ENCODE assay signal across 13 cellular contexts in the genomic region with DNA sequence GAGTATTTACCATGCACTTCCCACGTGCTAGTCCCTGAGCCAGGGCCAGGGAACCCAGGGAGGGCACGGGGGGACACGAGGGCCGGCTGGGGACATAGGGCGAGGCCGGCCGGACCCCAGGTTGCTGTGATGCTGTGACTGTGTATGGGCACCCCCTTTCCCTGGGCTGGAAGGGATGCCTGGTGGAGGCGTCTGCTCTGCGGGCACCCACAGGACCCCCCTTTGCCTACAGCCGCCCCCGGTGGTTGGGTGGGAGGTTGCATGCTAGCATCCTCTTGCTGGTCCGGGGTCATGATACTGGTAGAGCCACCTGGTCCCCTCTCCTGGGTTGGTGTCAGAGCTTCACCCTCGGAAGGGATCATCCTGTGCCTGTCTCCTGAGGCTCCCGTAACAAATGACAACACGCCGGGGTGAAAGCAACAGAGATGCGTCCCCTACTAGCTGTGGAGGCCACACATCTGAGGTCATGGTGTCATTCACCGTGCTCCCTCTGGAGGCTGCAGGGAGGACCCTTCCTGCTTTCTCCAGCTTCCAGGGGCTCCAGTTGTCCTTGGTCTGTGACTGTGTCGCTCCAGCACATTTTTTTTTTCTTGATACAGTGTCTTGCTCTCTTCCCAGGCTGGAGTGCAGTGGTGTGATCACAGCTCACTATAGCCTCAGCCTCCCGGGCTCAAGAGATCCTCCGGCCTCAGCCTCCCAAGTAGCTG. TPM values are rescaled to one million over a fixed set of nuclear protein-coding genes. Genes with fewer than 3 reads are reported as not detected.
DNase-seq lines count a peak whose midpoint lies in the region; ATAC-seq and TF ChIP-seq lines count a peak whose summit lies in the region.
"Had no signal": no experiment of that assay in that cellular context is flagged by ENCODE, and none has a peak within 500 bp of the region (broad histone marks: within the 10 kb centered on the region; RNA-seq: fewer than 3 reads in every experiment).

No MANE protein-coding gene starts in this region.

- ATAC-seq in Right ventricle myocardium superior (ENCODE audit: poor library complexity): no peak
- no peak for ATAC-seq in left colon

- H3K27me3 ChIP-seq in cardiac muscle cell: no peaks in the 10 kb centered on the region

- H3K27ac Mint-ChIP-seq in type B pancreatic cell: no peak overlapping the region
- H3K27ac Mint-ChIP-seq: activated naive CD8-positive, alpha-beta T cell had no signal

- no peaks in the 10 kb centered on the region for H3K27me3 Mint-ChIP-seq in type B pancreatic cell
- H3K27me3 Mint-ChIP-seq: activated naive CD8-positive, alpha-beta T cell had no signal

- no peak overlapping the region for H3K4me3 Mint-ChIP-seq in type B pancreatic cell
- H3K4me3 Mint-ChIP-seq: activated naive CD8-positive, alpha-beta T cell had no signal

- no peaks in the 10 kb centered on the region for H3K4me1 ChIP-seq in cardiac muscle cell (ENCODE audit: low read depth)

- peaks cover 6% of the 10 kb centered on the region for H3K4me1 Mint-ChIP-seq in type B pancreatic cell (ENCODE audit: unreplicated experiment)

- no peak overlapping the region for H3K4me3 ChIP-seq in cardiac muscle cell
- H3K4me3 ChIP-seq in astrocyte of the cerebellum (ENCODE audit: low read depth, low read length): no peak overlapping the region

- no peaks in the 10 kb centered on the region for H3K9me3 ChIP-seq in cardiac muscle cell (ENCODE audit: low read depth)

- DNase-seq in cardiac muscle cell (ENCODE audit: low read depth in 1 of 2, low spot score in 1 of 2): no peak
- DNase-seq in Right ventricle myocardium superior: no peak
- DNase-seq in astrocyte of the cerebellum (ENCODE audit: low read depth): no peak
- no peak for DNase-seq in type B pancreatic cell (ENCODE audit: extremely low spot score, unreplicated experiment)
- DNase-seq in left colon: no peak
- DNase-seq in NCI-H1105 (lab: John Stamatoyannopoulos, UW): no peak
- DNase-seq: erythroblast; NCI-H1048; NCI-H226; OCI-M1; stimulated activated CD4-positive, alpha-beta T cell treated with anti-CD3 and anti-CD28 coated beads, Interleukin-1b, Interleukin-23, amount 100 ng/mL, for 48 hours; SW 1271 had no signal

- TF ChIP-seq CTCF in cardiac muscle cell (IDR thresholded peaks at IDR 0.05; ENCODE audit: low read depth, low read length) (peak; percentile 12), astrocyte of the cerebellum (IDR thresholded peaks at IDR 0.05; ENCODE audit: low read depth, low read length, missing control alignments) (peak; percentile 23), type B pancreatic cell (conservative IDR thresholded peaks at IDR 0.05) (peak; percentile 54)

- H3K27ac ChIP-seq in cardiac muscle cell: no peak overlapping the region

- no peaks in the 10 kb centered on the region for H3K36me3 ChIP-seq in cardiac muscle cell

- in situ Hi-C loops in astrocyte of the cerebellum (cut with HindIII; ENCODE audit: low sequenced_read_pairs): no loop called here

- no peaks in the 10 kb centered on the region for H3K9me3 Mint-ChIP-seq in type B pancreatic cell

- H3K36me3 Mint-ChIP-seq in type B pancreatic cell: no peaks in the 10 kb centered on the region
- H3K36me3 Mint-ChIP-seq: activated naive CD8-positive, alpha-beta T cell had no signal

- intact Hi-C loops in Right ventricle myocardium superior (cut with DNase I) (no loop called here), left colon (cut with DNase I, micrococcal nuclease) (no loop called here)

RNA-seq across cellular contexts. Expression of a gene that starts 3.1 kb away (rescaled TPM):
- 46.2 and 67.7 TPM in 2 replicates for total RNA-seq in cardiac muscle cell
- 43.3 and 72.2 TPM in 2 replicates for polyA plus RNA-seq in cardiac muscle cell
- total RNA-seq in Right ventricle myocardium superior: 29.2 TPM
- 41.4 and 44.5 TPM in 2 replicates for total RNA-seq in type B pancreatic cell (ENCODE audit: low replicate concordance)
- 10 to 100 TPM; 36.0 to 50.2 TPM for total RNA-seq in left colon

RNA-seq across cellular contexts. Expression of a gene that starts 16.6 kb away (rescaled TPM):
- 0.32 and 4.5 TPM in 2 replicates for total RNA-seq in cardiac muscle cell
- not detected in 2 replicates for polyA plus RNA-seq in cardiac muscle cell
- 1.0 TPM for total RNA-seq in Right ventricle myocardium superior
- 0.77 and 0.81 TPM in 2 replicates for total RNA-seq in type B pancreatic cell (ENCODE audit: low replicate concordance)
- 1 to 10 TPM; 6.4 to 7.0 TPM for total RNA-seq in left colon

RNA-seq across cellular contexts. Expression of a gene that starts 17.0 kb away (rescaled TPM):
- 31.6 and 47.5 TPM in 2 replicates for total RNA-seq in cardiac muscle cell
- polyA plus RNA-seq in cardiac muscle cell: 27.7 and 37.0 TPM in 2 replicates
- total RNA-seq in Right ventricle myocardium superior: 13.8 TPM
- total RNA-seq in type B pancreatic cell (ENCODE audit: low replicate concordance): 5.6 and 8.5 TPM in 2 replicates
- total RNA-seq in left colon: 1 to 10 TPM; 2.0 to 3.3 TPM

RNA-seq across cellular contexts. Expression of a gene that starts 17.7 kb away (rescaled TPM):
- total RNA-seq in cardiac muscle cell: 9.7 and 16.5 TPM in 2 replicates
- polyA plus RNA-seq in cardiac muscle cell: 3.6 and 4.2 TPM in 2 replicates
- 0.32 TPM for total RNA-seq in Right ventricle myocardium superior
- total RNA-seq in type B pancreatic cell (ENCODE audit: low replicate concordance): 1.2 and 3.9 TPM in 2 replicates
- total RNA-seq in left colon: under 1 TPM; 0.75 to 0.95 TPM

RNA-seq across cellular contexts. Expression of a gene that starts 23.0 kb away (rescaled TPM):
- 55.1 and 62.5 TPM in 2 replicates for total RNA-seq in cardiac muscle cell
- 72.4 and 82.6 TPM in 2 replicates for polyA plus RNA-seq in cardiac muscle cell
- total RNA-seq in Right ventricle myocardium superior: 27.5 TPM
- 33.5 and 34.8 TPM in 2 replicates for total RNA-seq in type B pancreatic cell (ENCODE audit: low replicate concordance)
- 10 to 100 TPM; 47.2 to 48.6 TPM for total RNA-seq in left colon
